ENCODE assay signal across 8 cellular contexts in genomic region chr19:8609210-8610040, GRCh38. TPM values are rescaled to one million over a fixed set of nuclear protein-coding genes. Genes with fewer than 3 reads are reported as not detected.
DNase-seq lines count a peak whose midpoint lies in the region; FAIRE-seq and TF ChIP-seq lines count a peak whose summit lies in the region.

No MANE protein-coding gene starts in this region.

- 3% methylated on average over 38 of the region's 47 CpGs for WGBS in hepatocyte (ENCODE audit: low lambda C conversion rate, missing lambda C conversion rate)

- H3K4me1 ChIP-seq in hepatocyte (ENCODE audit: insufficient read depth): peaks cover 6% of the 10 kb centered on the region

- H4K20me1 ChIP-seq in hepatocyte (ENCODE audit: insufficient read depth, poor library complexity, severe bottlenecking): no peaks in the 10 kb centered on the region

- POLR2A ChIA-PET in AG04449 (lab: Yijun Ruan, JAX): no interaction called here

- no peaks in the 10 kb centered on the region for H3K36me3 ChIP-seq in hepatocyte (replicated peaks; ENCODE audit: insufficient read depth, low read depth)

- H3K4me2 ChIP-seq in hepatocyte: peak overlapping the region; percentile 87

- H3K9me3 ChIP-seq in hepatocyte (ENCODE audit: low read depth): no peaks in the 10 kb centered on the region

- H3K79me2 ChIP-seq in hepatocyte: peaks cover 15% of the 10 kb centered on the region

- TF ChIP-seq CTCF in AG04449 (IDR thresholded peaks at IDR 0.05; ENCODE audit: insufficient read depth, low read length, missing control alignments) (peak; percentile 45), hepatocyte (IDR thresholded peaks at IDR 0.05; ENCODE audit: poor library complexity) (peak; percentile 27)

- DNase-seq in AG04449 (ENCODE audit: low read depth, low spot score) (no peak), HTR-8/SVneo (ENCODE audit: insufficient read length, low spot score) (peak; percentile 60), amniotic epithelial cell (ENCODE audit: low read depth) (peak; percentile 67), hepatocyte (ENCODE audit: low spot score) (peak; percentile 78), retina (peak; percentile 93), RCC 7860 (ENCODE audit: low spot score) (no peak), DMS114 treated with DMSO at 0.1 percent for 48 hours (lab: John Stamatoyannopoulos, UW; ENCODE audit: unreplicated experiment) (no peak), NCI-H2196 (lab: John Stamatoyannopoulos, UW; ENCODE audit: unreplicated experiment) (no peak)

- CTCF ChIA-PET in AG04449 (lab: Yijun Ruan, JAX): interaction anchor here (0.6 to 3.3 kb wide), 3 partner anchors 14 to 30 kb away, joined by 3 to 21 read pairs (median 4); no protein-coding TSS in a partner anchor

- peak overlapping the region; percentile 80 for H2AFZ ChIP-seq in hepatocyte

- H3K27ac ChIP-seq in hepatocyte: peak overlapping the region; percentile 91

- H3K4me3 ChIP-seq in AG04449 (ENCODE audit: low read depth, low read length): peak overlapping the region; percentile 89
- peak overlapping the region; percentile 63 for H3K4me3 ChIP-seq in hepatocyte

- no peaks in the 10 kb centered on the region for H3K27me3 ChIP-seq in hepatocyte

- FAIRE-seq in HTR-8/SVneo (lab: Jason Lieb, UNC): peak; percentile 97
- FAIRE-seq in RCC 7860 (lab: Jason Lieb, UNC): no peak

- H3K9me2 ChIP-seq in hepatocyte (replicated peaks; ENCODE audit: insufficient read depth): no peaks in the 10 kb centered on the region

RNA-seq across cellular contexts. Expression of gene ADAMTS10, which starts 1.1 kb away (rescaled TPM):
- total RNA-seq in hepatocyte: 22.1 and 31.9 TPM in 2 replicates
- polyA plus RNA-seq in hepatocyte: 15.8 and 28.5 TPM in 2 replicates

RNA-seq across cellular contexts. Expression of gene NFILZ, which starts 21.0 kb away (rescaled TPM):
- not detected in 2 replicates for total RNA-seq in hepatocyte
- not detected in 2 replicates for polyA plus RNA-seq in hepatocyte

RNA-seq across cellular contexts. Expression of gene MYO1F, which starts 32.2 kb away (rescaled TPM):
- 0.13 and 0.92 TPM in 2 replicates for total RNA-seq in hepatocyte
- 1.0 and 3.1 TPM in 2 replicates for polyA plus RNA-seq in hepatocyte

Comparison
In these comparisons a context has a peak if more than half of its experiments do, and no peak if none do; other contexts are left out.
1. DNase-seq: peak in HTR-8/SVneo (single experiment), amniotic epithelial cell (single experiment), hepatocyte (single experiment) and retina (single experiment); none in AG04449 (single experiment), RCC 7860 (single experiment), DMS114 treated with DMSO at 0.1 percent for 48 hours (single experiment) and NCI-H2196 (single experiment).